ENCODE assay signal across 9 cellular contexts in the genomic region with DNA sequence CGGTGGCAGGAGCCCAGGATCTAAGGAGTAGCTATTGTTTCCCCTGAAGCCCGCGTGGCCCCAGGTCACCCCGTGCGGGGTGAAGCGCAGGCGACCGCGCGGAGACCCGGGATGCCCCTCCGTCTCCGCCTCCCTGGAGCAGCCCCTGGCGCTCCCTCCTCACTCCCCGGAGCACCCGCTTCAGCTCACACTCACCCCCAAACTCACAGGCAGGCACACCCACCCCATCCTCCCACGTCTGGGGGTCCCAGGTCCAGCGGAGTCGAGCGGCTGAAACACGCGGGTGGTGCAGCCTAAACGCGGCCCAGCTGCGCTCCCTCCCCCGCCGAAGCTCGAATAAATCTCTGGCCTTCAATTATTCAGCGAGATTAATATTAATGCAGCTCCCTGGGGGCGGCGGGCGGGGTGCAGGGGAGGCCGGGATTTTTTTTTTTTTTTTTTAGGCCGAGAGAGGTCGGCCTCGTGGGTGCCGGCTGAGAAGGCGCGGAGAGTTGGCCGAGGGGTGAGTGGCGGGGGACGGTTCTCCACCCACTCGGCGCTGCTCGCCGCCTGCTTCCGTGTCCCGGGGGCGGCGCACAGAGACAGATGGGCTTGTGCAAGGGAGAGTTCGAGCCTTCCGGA. TPM values are rescaled to one million over a fixed set of nuclear protein-coding genes. Genes with fewer than 3 reads are reported as not detected.
A peak's percentile ranks its signal among the peaks of the same experiment; 100 is the strongest.
DNase-seq lines count a peak whose midpoint lies in the region; ATAC-seq and TF ChIP-seq lines count a peak whose summit lies in the region.
"Had no signal": no experiment of that assay in that cellular context is flagged by ENCODE, and none has a peak within 500 bp of the region (broad histone marks: within the 10 kb centered on the region; RNA-seq: fewer than 3 reads in every experiment).

No MANE protein-coding gene starts in this region.

- H3K36me3 Mint-ChIP-seq in activated T-cell treated with anti-CD3 and anti-CD28 coated beads, Interleukin-2, amount 50 U/mL, for 4 hours (ENCODE audit: insufficient read depth), result no peaks in the 10 kb centered on the region

- H3K4me1 ChIP-seq in body of pancreas (peaks cover 26% of the 10 kb centered on the region), upper lobe of right lung (peaks cover 12% of the 10 kb centered on the region)

- H3K4me3 ChIP-seq in body of pancreas, result no peak overlapping the region
- peak overlapping the region; percentile 46 for H3K4me3 ChIP-seq in upper lobe of right lung

- no peak for DNase-seq in activated T-cell treated with anti-CD3 and anti-CD28 coated beads, Interleukin-2, amount 50 U/mL, for 4 hours
- no peak for DNase-seq in activated T-cell treated with anti-CD3 and anti-CD28 coated beads, Interleukin-2, amount 50 U/mL, for 1 hour
- DNase-seq in body of pancreas (no peak), left lobe of liver (ENCODE audit: low spot score) (no peak), upper lobe of right lung (peak; percentile 61), islet precursor cell (no peak)
- DNase-seq: NCI-H774 had no signal

- WGBS in body of pancreas, 2 donors, result 0 to 1% methylated on average over 29 to 52 of the region's 52 CpGs

- H3K36me3 ChIP-seq in body of pancreas (replicated peaks in 1 of 2; ENCODE audit: insufficient read depth in 1 of 2, low read depth in 2 of 2), result no peaks in the 10 kb centered on the region
- no peaks in the 10 kb centered on the region for H3K36me3 ChIP-seq in upper lobe of right lung

- peaks cover 76% of the 10 kb centered on the region for H3K27me3 Mint-ChIP-seq in activated T-cell treated with anti-CD3 and anti-CD28 coated beads, Interleukin-2, amount 50 U/mL, for 4 hours (ENCODE audit: low read depth)

- TF ChIP-seq POLR2A in body of pancreas (IDR thresholded peaks at IDR 0.05), result no peak

- peak in 1 of 2 donors; percentile 28 for ATAC-seq in activated T-cell treated with anti-CD3 and anti-CD28 coated beads, Interleukin-2, amount 50 U/mL, for 4 hours
- peak; percentile 24 for ATAC-seq in body of pancreas
- ATAC-seq in left lobe of liver, result peak; percentile 13
- peak; percentile 47 for ATAC-seq in upper lobe of right lung
- no peak for ATAC-seq in GM19351 (IDR thresholded peaks at IDR 0.05; ENCODE audit: unreplicated experiment)
- no peak for ATAC-seq in HG03432 (IDR thresholded peaks at IDR 0.05; ENCODE audit: unreplicated experiment)

- intact Hi-C loops in body of pancreas (cut with DNase I), result no loop called here
- intact Hi-C loops in upper lobe of right lung (cut with DNase I), result no loop called here

- no peaks in the 10 kb centered on the region for H3K9me3 ChIP-seq in body of pancreas
- H3K9me3 ChIP-seq in upper lobe of right lung, result no peaks in the 10 kb centered on the region

- peaks cover 14% of the 10 kb centered on the region for H3K4me1 Mint-ChIP-seq in activated T-cell treated with anti-CD3 and anti-CD28 coated beads, Interleukin-2, amount 50 U/mL, for 4 hours (ENCODE audit: low read depth)

- H3K27me3 ChIP-seq in body of pancreas (peaks cover 0 to 29% of the 10 kb centered on the region in 2 donors), upper lobe of right lung (peaks cover 61% of the 10 kb centered on the region)

- H3K27ac ChIP-seq in body of pancreas (no peak overlapping the region), upper lobe of right lung (no peak overlapping the region)

- H3K9me3 Mint-ChIP-seq in activated T-cell treated with anti-CD3 and anti-CD28 coated beads, Interleukin-2, amount 50 U/mL, for 4 hours, result no peaks in the 10 kb centered on the region

- TF ChIP-seq CTCF in body of pancreas (IDR thresholded peaks at IDR 0.05), result no peak
- TF ChIP-seq CTCF in upper lobe of right lung (IDR thresholded peaks at IDR 0.05), result no peak

- H3K4me3 Mint-ChIP-seq in activated T-cell treated with anti-CD3 and anti-CD28 coated beads, Interleukin-2, amount 50 U/mL, for 4 hours, result peak overlapping the region; percentile 69

RNA-seq across cellular contexts. Expression of gene SLC1A2, which starts 0.5 kb away (rescaled TPM):
- total RNA-seq in activated T-cell treated with anti-CD3 and anti-CD28 coated beads, Interleukin-2, amount 50 U/mL, for 4 hours, result under 1 TPM; 0.03 to 0.13 (median 0.05) TPM
- total RNA-seq in body of pancreas (10 to 100 TPM; 23.1 to 73.7 TPM), left lobe of liver (9.1 TPM), upper lobe of right lung (2.5 TPM)

Comparison
In these comparisons a context has a peak if more than half of its experiments do, and no peak if none do; other contexts are left out.
1. ATAC-seq: peak in body of pancreas (single experiment), left lobe of liver (single experiment) and upper lobe of right lung (single experiment); none in GM19351 (single experiment) and HG03432 (single experiment).